ENCODE assay signal across 1 cellular context in the genomic region with DNA sequence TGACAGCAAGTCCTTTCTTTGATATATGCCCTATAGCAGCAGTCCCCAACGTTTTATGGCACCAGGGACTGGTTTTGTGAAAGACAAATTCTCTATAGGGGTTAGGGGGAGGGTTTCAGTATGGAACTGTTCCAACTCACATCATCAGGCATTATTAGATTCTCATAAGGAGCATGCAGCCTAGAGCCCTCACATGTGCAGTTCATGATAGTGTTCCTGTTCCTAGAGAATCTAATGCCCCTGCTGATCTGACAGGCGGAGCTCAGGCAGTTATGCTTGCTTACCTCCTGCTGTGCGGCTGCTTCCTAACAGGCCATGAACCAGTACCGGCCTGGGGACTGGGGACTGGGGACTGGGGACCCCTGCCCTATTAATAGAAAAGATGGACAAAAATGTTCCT.
TF ChIP-seq lines count a peak whose summit lies in the region.

No MANE protein-coding gene starts in this region.

TF ChIP-seq in GM23338, 12 proteins besides CTCF, POLR2A, EP300 and RAD21 (continued from another document):
- TF ChIP-seq, protein P1, sequence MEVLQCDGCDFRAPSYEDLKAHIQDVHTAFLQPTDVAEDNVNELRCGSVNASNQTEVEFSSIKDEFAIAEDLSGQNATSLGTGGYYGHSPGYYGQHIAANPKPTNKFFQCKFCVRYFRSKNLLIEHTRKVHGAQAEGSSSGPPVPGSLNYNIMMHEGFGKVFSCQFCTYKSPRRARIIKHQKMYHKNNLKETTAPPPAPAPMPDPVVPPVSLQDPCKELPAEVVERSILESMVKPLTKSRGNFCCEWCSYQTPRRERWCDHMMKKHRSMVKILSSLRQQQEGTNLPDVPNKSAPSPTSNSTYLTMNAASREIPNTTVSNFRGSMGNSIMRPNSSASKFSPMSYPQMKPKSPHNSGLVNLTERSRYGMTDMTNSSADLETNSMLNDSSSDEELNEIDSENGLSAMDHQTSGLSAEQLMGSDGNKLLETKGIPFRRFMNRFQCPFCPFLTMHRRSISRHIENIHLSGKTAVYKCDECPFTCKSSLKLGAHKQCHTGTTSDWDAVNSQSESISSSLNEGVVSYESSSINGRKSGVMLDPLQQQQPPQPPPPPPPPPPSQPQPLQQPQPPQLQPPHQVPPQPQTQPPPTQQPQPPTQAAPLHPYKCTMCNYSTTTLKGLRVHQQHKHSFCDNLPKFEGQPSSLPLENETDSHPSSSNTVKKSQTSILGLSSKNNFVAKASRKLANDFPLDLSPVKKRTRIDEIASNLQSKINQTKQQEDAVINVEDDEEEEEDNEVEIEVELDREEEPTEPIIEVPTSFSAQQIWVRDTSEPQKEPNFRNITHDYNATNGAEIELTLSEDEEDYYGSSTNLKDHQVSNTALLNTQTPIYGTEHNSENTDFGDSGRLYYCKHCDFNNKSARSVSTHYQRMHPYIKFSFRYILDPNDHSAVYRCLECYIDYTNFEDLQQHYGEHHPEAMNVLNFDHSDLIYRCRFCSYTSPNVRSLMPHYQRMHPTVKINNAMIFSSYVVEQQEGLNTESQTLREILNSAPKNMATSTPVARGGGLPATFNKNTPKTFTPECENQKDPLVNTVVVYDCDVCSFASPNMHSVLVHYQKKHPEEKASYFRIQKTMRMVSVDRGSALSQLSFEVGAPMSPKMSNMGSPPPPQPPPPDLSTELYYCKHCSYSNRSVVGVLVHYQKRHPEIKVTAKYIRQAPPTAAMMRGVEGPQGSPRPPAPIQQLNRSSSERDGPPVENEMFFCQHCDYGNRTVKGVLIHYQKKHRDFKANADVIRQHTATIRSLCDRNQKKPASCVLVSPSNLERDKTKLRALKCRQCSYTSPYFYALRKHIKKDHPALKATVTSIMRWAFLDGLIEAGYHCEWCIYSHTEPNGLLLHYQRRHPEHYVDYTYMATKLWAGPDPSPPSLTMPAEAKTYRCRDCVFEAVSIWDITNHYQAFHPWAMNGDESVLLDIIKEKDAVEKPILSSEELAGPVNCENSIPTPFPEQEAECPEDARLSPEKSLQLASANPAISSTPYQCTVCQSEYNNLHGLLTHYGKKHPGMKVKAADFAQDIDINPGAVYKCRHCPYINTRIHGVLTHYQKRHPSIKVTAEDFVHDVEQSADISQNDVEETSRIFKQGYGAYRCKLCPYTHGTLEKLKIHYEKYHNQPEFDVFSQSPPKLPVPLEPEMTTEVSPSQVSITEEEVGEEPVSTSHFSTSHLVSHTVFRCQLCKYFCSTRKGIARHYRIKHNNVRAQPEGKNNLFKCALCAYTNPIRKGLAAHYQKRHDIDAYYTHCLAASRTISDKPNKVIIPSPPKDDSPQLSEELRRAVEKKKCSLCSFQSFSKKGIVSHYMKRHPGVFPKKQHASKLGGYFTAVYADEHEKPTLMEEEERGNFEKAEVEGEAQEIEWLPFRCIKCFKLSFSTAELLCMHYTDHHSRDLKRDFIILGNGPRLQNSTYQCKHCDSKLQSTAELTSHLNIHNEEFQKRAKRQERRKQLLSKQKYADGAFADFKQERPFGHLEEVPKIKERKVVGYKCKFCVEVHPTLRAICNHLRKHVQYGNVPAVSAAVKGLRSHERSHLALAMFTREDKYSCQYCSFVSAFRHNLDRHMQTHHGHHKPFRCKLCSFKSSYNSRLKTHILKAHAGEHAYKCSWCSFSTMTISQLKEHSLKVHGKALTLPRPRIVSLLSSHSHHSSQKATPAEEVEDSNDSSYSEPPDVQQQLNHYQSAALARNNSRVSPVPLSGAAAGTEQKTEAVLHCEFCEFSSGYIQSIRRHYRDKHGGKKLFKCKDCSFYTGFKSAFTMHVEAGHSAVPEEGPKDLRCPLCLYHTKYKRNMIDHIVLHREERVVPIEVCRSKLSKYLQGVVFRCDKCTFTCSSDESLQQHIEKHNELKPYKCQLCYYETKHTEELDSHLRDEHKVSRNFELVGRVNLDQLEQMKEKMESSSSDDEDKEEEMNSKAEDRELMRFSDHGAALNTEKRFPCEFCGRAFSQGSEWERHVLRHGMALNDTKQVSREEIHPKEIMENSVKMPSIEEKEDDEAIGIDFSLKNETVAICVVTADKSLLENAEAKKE (CRISPR knock-in tag; IDR thresholded peaks at IDR 0.05) = no peak
- TF ChIP-seq POLR2AphosphoS5 (IDR thresholded peaks at IDR 0.05; ENCODE audit: low read depth) = no peak
- no peak for TF ChIP-seq EZH2 (IDR thresholded peaks at IDR 0.05; ENCODE audit: low read depth, unreplicated experiment)
- TF ChIP-seq CREB1 (CRISPR knock-in tag; IDR thresholded peaks at IDR 0.05; ENCODE audit: low read depth) = no peak
- TF ChIP-seq NANOG (IDR thresholded peaks at IDR 0.05; ENCODE audit: borderline replicate concordance) = no peak
